In the genomic region with DNA sequence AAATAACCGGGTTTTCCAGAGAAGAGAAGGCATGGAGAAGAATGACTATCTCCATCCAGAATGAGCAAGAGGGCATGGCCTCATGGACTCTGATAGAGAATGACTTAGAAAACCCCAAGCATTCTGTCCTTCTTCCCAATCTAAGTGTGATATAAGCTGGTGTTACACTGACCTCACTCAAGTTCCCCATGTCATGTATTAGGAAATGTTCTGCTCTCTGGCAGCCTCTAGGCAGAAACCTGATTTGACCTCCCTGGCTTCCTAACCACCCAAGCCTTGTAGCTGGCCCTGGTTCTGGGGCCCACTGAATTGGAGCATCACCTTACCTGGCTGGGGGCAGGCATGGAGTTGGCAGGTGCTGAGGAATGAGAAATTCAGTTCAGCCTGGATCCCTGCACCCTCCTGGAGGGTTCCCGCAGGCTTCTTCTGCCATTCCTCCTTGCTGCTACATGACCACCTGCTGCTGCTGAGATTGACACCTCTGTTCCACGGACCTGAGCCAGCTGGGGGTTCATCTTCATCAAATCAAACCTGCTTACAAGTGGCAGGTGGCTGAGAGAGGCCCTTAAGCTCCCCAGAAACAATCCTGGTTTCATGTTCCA, we compare ENCODE assay signal across 1 cellular context.
TF ChIP-seq lines count a peak whose summit lies in the region.

No MANE protein-coding gene starts in this region.

TF ChIP-seq in HepG2, 621 proteins besides CTCF, POLR2A, EP300 and RAD21 (continued from another document):
- TF ChIP-seq, protein P1, sequence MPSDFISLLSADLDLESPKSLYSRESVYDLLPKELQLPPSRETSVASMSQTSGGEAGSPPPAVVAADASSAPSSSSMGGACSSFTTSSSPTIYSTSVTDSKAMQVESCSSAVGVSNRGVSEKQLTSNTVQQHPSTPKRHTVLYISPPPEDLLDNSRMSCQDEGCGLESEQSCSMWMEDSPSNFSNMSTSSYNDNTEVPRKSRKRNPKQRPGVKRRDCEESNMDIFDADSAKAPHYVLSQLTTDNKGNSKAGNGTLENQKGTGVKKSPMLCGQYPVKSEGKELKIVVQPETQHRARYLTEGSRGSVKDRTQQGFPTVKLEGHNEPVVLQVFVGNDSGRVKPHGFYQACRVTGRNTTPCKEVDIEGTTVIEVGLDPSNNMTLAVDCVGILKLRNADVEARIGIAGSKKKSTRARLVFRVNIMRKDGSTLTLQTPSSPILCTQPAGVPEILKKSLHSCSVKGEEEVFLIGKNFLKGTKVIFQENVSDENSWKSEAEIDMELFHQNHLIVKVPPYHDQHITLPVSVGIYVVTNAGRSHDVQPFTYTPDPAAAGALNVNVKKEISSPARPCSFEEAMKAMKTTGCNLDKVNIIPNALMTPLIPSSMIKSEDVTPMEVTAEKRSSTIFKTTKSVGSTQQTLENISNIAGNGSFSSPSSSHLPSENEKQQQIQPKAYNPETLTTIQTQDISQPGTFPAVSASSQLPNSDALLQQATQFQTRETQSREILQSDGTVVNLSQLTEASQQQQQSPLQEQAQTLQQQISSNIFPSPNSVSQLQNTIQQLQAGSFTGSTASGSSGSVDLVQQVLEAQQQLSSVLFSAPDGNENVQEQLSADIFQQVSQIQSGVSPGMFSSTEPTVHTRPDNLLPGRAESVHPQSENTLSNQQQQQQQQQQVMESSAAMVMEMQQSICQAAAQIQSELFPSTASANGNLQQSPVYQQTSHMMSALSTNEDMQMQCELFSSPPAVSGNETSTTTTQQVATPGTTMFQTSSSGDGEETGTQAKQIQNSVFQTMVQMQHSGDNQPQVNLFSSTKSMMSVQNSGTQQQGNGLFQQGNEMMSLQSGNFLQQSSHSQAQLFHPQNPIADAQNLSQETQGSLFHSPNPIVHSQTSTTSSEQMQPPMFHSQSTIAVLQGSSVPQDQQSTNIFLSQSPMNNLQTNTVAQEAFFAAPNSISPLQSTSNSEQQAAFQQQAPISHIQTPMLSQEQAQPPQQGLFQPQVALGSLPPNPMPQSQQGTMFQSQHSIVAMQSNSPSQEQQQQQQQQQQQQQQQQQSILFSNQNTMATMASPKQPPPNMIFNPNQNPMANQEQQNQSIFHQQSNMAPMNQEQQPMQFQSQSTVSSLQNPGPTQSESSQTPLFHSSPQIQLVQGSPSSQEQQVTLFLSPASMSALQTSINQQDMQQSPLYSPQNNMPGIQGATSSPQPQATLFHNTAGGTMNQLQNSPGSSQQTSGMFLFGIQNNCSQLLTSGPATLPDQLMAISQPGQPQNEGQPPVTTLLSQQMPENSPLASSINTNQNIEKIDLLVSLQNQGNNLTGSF (CRISPR knock-in tag; IDR thresholded peaks at IDR 0.05) = no peak
- no peak for TF ChIP-seq ZNF709 (CRISPR knock-in tag; IDR thresholded peaks at IDR 0.05)
- no peak for TF ChIP-seq SIX1 (CRISPR knock-in tag; IDR thresholded peaks at IDR 0.05; ENCODE audit: borderline replicate concordance)
- TF ChIP-seq, protein P2, sequence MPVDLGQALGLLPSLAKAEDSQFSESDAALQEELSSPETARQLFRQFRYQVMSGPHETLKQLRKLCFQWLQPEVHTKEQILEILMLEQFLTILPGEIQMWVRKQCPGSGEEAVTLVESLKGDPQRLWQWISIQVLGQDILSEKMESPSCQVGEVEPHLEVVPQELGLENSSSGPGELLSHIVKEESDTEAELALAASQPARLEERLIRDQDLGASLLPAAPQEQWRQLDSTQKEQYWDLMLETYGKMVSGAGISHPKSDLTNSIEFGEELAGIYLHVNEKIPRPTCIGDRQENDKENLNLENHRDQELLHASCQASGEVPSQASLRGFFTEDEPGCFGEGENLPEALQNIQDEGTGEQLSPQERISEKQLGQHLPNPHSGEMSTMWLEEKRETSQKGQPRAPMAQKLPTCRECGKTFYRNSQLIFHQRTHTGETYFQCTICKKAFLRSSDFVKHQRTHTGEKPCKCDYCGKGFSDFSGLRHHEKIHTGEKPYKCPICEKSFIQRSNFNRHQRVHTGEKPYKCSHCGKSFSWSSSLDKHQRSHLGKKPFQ (CRISPR knock-in tag; IDR thresholded peaks at IDR 0.05; ENCODE audit: insufficient replicate concordance) = no peak
- no peak for TF ChIP-seq HES4 (CRISPR knock-in tag; IDR thresholded peaks at IDR 0.05; ENCODE audit: borderline replicate concordance)
- TF ChIP-seq TFDP2 (CRISPR knock-in tag; IDR thresholded peaks at IDR 0.05) = no peak
- TF ChIP-seq, protein P3, sequence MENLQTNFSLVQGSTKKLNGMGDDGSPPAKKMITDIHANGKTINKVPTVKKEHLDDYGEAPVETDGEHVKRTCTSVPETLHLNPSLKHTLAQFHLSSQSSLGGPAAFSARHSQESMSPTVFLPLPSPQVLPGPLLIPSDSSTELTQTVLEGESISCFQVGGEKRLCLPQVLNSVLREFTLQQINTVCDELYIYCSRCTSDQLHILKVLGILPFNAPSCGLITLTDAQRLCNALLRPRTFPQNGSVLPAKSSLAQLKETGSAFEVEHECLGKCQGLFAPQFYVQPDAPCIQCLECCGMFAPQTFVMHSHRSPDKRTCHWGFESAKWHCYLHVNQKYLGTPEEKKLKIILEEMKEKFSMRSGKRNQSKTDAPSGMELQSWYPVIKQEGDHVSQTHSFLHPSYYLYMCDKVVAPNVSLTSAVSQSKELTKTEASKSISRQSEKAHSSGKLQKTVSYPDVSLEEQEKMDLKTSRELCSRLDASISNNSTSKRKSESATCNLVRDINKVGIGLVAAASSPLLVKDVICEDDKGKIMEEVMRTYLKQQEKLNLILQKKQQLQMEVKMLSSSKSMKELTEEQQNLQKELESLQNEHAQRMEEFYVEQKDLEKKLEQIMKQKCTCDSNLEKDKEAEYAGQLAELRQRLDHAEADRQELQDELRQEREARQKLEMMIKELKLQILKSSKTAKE (CRISPR knock-in tag; IDR thresholded peaks at IDR 0.05; ENCODE audit: borderline replicate concordance) = no peak
- no peak for TF ChIP-seq ATF2 (CRISPR knock-in tag; IDR thresholded peaks at IDR 0.05)
- TF ChIP-seq TAF1 (CRISPR knock-in tag; IDR thresholded peaks at IDR 0.05) = no peak
- TF ChIP-seq ZNF234 (CRISPR knock-in tag; conservative IDR thresholded peaks at IDR 0.05) = no peak
- TF ChIP-seq ZNF317 (CRISPR knock-in tag; IDR thresholded peaks at IDR 0.05) = no peak
- TF ChIP-seq, protein P4, sequence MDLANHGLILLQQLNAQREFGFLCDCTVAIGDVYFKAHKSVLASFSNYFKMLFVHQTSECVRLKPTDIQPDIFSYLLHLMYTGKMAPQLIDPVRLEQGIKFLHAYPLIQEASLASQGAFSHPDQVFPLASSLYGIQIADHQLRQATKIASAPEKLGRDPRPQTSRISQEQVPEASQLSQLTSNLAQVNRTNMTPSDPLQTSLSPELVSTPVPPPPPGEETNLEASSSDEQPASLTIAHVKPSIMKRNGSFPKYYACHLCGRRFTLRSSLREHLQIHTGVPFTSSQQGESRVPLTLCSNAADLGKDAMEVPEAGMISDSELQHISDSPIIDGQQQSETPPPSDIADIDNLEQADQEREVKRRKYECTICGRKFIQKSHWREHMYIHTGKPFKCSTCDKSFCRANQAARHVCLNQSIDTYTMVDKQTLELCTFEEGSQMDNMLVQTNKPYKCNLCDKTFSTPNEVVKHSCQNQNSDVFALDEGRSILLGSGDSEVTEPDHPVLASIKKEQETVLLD (CRISPR knock-in tag; IDR thresholded peaks at IDR 0.05; ENCODE audit: low read depth) = no peak
TF ChIP-seq in HepG2: peak in this region for 0.
